ENCODE assay signal across 2 cellular contexts in the genomic region with DNA sequence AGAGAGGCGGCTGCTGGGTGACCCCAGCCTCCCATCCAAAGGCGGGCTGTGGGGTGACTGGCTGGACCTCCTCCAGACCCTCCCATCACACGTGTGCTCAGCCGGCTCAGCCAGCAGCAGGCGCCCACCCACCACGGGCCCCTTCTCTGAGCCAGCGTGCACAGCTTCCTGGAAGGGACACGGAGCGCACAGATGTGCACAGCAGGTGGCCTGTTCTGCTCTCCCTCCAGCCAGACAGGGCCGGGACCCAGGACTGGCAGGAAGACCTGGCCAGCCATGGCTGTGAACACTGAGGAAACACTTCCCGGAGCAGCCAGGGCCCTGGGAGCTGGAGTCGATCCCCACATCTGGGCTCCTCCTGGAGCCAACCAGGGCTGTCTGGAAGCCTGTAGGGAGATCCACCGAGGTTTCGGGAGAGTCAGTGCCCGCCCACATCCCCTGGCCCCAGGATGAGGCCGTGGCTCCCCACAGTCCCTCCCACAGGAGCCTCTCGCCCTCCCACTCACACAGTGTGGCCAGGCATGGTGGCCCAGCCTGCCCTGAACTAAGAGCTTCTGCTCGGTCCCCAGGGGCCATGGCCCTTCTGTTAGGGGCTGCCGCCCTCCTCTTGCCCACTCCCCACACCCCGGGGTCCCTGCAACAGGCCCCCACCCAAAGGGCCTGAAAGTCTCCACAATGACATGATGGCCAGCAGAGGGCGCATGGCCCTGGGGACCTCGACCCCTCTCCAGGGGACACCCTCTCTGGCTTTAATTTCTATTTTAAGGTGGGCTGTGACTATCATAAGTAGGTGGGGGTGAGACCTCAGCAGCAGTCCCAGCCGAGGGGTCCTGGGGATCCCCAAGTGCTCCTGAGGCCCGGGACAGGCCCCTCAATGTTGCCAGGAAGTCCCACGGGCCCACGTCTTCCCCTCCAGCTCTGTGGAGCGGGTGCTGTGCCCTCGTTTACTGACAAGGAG.
A peak's percentile ranks its signal among the peaks of the same experiment; 100 is the strongest.
TF ChIP-seq lines count a peak whose summit lies in the region.

No MANE protein-coding gene starts in this region.

TF ChIP-seq in HCT116, 20 proteins besides CTCF, POLR2A, EP300 and RAD21:
- TF ChIP-seq EGR1 (IDR thresholded peaks at IDR 0.05; ENCODE audit: low read depth) (no peak), ELF1 (IDR thresholded peaks at IDR 0.05; ENCODE audit: borderline replicate concordance, low read depth) (no peak), SRF (IDR thresholded peaks at IDR 0.05; ENCODE audit: low read depth) (no peak), MAX (IDR thresholded peaks at IDR 0.05) (no peak), SIN3A (IDR thresholded peaks at IDR 0.05; ENCODE audit: low read depth) (no peak), TCF7L2 (IDR thresholded peaks at IDR 0.05; ENCODE audit: borderline replicate concordance, extremely low read depth, insufficient read depth, insufficient read length) (no peak), FOSL1 (IDR thresholded peaks at IDR 0.05; ENCODE audit: low read depth) (no peak), YY1 (IDR thresholded peaks at IDR 0.05; ENCODE audit: extremely low read depth, insufficient replicate concordance, low read depth, low read length) (no peak), ZNF274 (IDR thresholded peaks at IDR 0.05; ENCODE audit: low read depth, low read length) (no peak), EZH2phosphoT487 (IDR thresholded peaks at IDR 0.05; ENCODE audit: borderline replicate concordance) (no peak), SP1 (IDR thresholded peaks at IDR 0.05; ENCODE audit: low read depth) (no peak), ZBTB33 (IDR thresholded peaks at IDR 0.05; ENCODE audit: extremely low read depth, insufficient replicate concordance, low read length) (no peak), POLR2AphosphoS5 (IDR thresholded peaks at IDR 0.05; ENCODE audit: low read depth, low read length) (no peak)
- TF ChIP-seq, protein P1, sequence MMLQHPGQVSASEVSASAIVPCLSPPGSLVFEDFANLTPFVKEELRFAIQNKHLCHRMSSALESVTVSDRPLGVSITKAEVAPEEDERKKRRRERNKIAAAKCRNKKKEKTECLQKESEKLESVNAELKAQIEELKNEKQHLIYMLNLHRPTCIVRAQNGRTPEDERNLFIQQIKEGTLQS (IDR thresholded peaks at IDR 0.05), result no peak
- TF ChIP-seq, protein P2, sequence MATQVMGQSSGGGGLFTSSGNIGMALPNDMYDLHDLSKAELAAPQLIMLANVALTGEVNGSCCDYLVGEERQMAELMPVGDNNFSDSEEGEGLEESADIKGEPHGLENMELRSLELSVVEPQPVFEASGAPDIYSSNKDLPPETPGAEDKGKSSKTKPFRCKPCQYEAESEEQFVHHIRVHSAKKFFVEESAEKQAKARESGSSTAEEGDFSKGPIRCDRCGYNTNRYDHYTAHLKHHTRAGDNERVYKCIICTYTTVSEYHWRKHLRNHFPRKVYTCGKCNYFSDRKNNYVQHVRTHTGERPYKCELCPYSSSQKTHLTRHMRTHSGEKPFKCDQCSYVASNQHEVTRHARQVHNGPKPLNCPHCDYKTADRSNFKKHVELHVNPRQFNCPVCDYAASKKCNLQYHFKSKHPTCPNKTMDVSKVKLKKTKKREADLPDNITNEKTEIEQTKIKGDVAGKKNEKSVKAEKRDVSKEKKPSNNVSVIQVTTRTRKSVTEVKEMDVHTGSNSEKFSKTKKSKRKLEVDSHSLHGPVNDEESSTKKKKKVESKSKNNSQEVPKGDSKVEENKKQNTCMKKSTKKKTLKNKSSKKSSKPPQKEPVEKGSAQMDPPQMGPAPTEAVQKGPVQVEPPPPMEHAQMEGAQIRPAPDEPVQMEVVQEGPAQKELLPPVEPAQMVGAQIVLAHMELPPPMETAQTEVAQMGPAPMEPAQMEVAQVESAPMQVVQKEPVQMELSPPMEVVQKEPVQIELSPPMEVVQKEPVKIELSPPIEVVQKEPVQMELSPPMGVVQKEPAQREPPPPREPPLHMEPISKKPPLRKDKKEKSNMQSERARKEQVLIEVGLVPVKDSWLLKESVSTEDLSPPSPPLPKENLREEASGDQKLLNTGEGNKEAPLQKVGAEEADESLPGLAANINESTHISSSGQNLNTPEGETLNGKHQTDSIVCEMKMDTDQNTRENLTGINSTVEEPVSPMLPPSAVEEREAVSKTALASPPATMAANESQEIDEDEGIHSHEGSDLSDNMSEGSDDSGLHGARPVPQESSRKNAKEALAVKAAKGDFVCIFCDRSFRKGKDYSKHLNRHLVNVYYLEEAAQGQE (IDR thresholded peaks at IDR 0.05; ENCODE audit: low read depth), result no peak
TF ChIP-seq in HCT116: peak in this region for 0.

TF ChIP-seq in K562, 482 proteins besides CTCF, POLR2A, EP300 and RAD21 (continues in another document):
- TF ChIP-seq CHD4 (IDR thresholded peaks at IDR 0.05; ENCODE audit: insufficient read depth, insufficient replicate concordance, low read depth, low read length, poor library complexity, severe bottlenecking), result no peak
- no peak for TF ChIP-seq NR2C2 (CRISPR knock-in tag; IDR thresholded peaks at IDR 0.05)
- TF ChIP-seq NR2C2 (tag; IDR thresholded peaks at IDR 0.05), result no peak
- TF ChIP-seq, protein P3, sequence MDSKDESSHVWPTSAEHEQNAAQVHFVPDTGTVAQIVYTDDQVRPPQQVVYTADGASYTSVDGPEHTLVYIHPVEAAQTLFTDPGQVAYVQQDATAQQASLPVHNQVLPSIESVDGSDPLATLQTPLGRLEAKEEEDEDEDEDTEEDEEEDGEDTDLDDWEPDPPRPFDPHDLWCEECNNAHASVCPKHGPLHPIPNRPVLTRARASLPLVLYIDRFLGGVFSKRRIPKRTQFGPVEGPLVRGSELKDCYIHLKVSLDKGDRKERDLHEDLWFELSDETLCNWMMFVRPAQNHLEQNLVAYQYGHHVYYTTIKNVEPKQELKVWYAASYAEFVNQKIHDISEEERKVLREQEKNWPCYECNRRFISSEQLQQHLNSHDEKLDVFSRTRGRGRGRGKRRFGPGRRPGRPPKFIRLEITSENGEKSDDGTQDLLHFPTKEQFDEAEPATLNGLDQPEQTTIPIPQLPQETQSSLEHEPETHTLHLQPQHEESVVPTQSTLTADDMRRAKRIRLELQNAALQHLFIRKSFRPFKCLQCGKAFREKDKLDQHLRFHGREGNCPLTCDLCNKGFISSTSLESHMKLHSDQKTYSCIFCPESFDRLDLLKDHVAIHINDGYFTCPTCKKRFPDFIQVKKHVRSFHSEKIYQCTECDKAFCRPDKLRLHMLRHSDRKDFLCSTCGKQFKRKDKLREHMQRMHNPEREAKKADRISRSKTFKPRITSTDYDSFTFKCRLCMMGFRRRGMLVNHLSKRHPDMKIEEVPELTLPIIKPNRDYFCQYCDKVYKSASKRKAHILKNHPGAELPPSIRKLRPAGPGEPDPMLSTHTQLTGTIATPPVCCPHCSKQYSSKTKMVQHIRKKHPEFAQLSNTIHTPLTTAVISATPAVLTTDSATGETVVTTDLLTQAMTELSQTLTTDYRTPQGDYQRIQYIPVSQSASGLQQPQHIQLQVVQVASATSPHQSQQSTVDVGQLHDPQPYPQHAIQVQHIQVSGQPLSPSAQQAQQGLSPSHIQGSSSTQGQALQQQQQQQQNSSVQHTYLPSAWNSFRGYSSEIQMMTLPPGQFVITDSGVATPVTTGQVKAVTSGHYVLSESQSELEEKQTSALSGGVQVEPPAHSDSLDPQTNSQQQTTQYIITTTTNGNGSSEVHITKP (IDR thresholded peaks at IDR 0.05; ENCODE audit: partially characterized antibody), result peak; percentile 55
- TF ChIP-seq SAP30 (IDR thresholded peaks at IDR 0.05; ENCODE audit: borderline replicate concordance, insufficient read depth, low read depth, low read length, poor library complexity, severe bottlenecking), result no peak
- TF ChIP-seq, protein P2 (CRISPR knock-in tag; IDR thresholded peaks at IDR 0.05; ENCODE audit: low read depth), result no peak
- TF ChIP-seq RBM22 (IDR thresholded peaks at IDR 0.05; ENCODE audit: low read depth, low read length, poor library complexity, severe bottlenecking), result no peak
- no peak for TF ChIP-seq ZNF24 (IDR thresholded peaks at IDR 0.05)
- no peak for TF ChIP-seq ATF1 (CRISPR knock-in tag; IDR thresholded peaks at IDR 0.05)
- TF ChIP-seq ATF1 (tag; IDR thresholded peaks at IDR 0.05), result no peak
- TF ChIP-seq PBX2 (CRISPR knock-in tag; IDR thresholded peaks at IDR 0.05; ENCODE audit: low read depth), result no peak
- TF ChIP-seq PBX2 (tag; conservative IDR thresholded peaks at IDR 0.05; ENCODE audit: low read depth), result no peak
- no peak for TF ChIP-seq ZNF347 (CRISPR knock-in tag; IDR thresholded peaks at IDR 0.05; ENCODE audit: low read depth)
- no peak for TF ChIP-seq TEAD1 (CRISPR knock-in tag; IDR thresholded peaks at IDR 0.05)
- TF ChIP-seq ELF1 (tag; IDR thresholded peaks at IDR 0.05), result no peak
- 0 out of 2 replicates have a peak, but pooled peaks have one; percentile 28 for TF ChIP-seq SMC3 (conservative IDR thresholded peaks at IDR 0.05; ENCODE audit: insufficient read depth, low read depth, low read length)
- TF ChIP-seq, protein P4, sequence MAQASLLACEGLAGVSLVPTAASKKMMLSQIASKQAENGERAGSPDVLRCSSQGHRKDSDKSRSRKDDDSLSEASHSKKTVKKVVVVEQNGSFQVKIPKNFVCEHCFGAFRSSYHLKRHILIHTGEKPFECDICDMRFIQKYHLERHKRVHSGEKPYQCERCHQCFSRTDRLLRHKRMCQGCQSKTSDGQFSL (CRISPR knock-in tag; IDR thresholded peaks at IDR 0.05), result no peak
- TF ChIP-seq, protein P4 (tag; IDR thresholded peaks at IDR 0.05), result no peak
- TF ChIP-seq, protein P5, sequence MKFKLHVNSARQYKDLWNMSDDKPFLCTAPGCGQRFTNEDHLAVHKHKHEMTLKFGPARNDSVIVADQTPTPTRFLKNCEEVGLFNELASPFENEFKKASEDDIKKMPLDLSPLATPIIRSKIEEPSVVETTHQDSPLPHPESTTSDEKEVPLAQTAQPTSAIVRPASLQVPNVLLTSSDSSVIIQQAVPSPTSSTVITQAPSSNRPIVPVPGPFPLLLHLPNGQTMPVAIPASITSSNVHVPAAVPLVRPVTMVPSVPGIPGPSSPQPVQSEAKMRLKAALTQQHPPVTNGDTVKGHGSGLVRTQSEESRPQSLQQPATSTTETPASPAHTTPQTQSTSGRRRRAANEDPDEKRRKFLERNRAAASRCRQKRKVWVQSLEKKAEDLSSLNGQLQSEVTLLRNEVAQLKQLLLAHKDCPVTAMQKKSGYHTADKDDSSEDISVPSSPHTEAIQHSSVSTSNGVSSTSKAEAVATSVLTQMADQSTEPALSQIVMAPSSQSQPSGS (CRISPR knock-in tag; IDR thresholded peaks at IDR 0.05), result no peak
- TF ChIP-seq KLF6 (CRISPR knock-in tag; IDR thresholded peaks at IDR 0.05; ENCODE audit: borderline replicate concordance), result no peak
- TF ChIP-seq CC2D1A (IDR thresholded peaks at IDR 0.05), result no peak
- TF ChIP-seq SRSF3 (IDR thresholded peaks at IDR 0.05; ENCODE audit: insufficient read depth, low read length), result no peak
- no peak for TF ChIP-seq GMEB1 (CRISPR knock-in tag; IDR thresholded peaks at IDR 0.05)
- no peak for TF ChIP-seq ZFP30 (CRISPR knock-in tag; IDR thresholded peaks at IDR 0.05; ENCODE audit: borderline replicate concordance)
- no peak for TF ChIP-seq GTF2E2 (tag; IDR thresholded peaks at IDR 0.05)
- TF ChIP-seq TAF15 (IDR thresholded peaks at IDR 0.05; ENCODE audit: low read depth, low read length), result no peak
